In genomic region chr17:48831549-48831883, GRCh38 we compare ENCODE assay signal across 8 cellular contexts. TPM values are rescaled to one million over a fixed set of nuclear protein-coding genes. Genes with fewer than 3 reads are reported as not detected.
DNase-seq lines count a peak whose midpoint lies in the region; ATAC-seq and TF ChIP-seq lines count a peak whose summit lies in the region.

No MANE protein-coding gene starts in this region.

- intact Hi-C loops in left ventricle myocardium inferior (cut with micrococcal nuclease) = no loop called here
- intact Hi-C loops in cardiac septum (cut with DNase I) = no loop called here
- intact Hi-C loops in head of caudate nucleus (cut with DNase I) = no loop called here

- TF ChIP-seq CTCF in left ventricle myocardium inferior (IDR thresholded peaks at IDR 0.05; ENCODE audit: borderline replicate concordance) (no peak), cardiac fibroblast (IDR thresholded peaks at IDR 0.05; ENCODE audit: low read depth, low read length) (no peak)

- H3K4me3 ChIP-seq in left ventricle myocardium inferior (peak overlapping the region; percentile 93), cardiac fibroblast (replicated peaks in 1 of 2; ENCODE audit: low read depth in 2 of 2, low read length in 2 of 2) (peak overlapping the region; percentile 78 to 98), mucosa of rectum (ENCODE audit: low read length in 2 of 2) (peak overlapping the region; percentile 78 to 85)

- H3K4me1 ChIP-seq in left ventricle myocardium inferior = peaks cover 59% of the 10 kb centered on the region
- H3K4me1 ChIP-seq in mucosa of rectum (ENCODE audit: control insufficient read depth in 2 of 2, insufficient read depth in 2 of 2, low read length in 2 of 2) = peaks cover 11 to 19% of the 10 kb centered on the region in 2 donors

- DNase-seq in left ventricle myocardium inferior = no peak
- no peak for DNase-seq in cardiac septum (ENCODE audit: low spot score)
- DNase-seq in cardiac fibroblast (ENCODE audit: low read depth in 2 of 2) = no peak
- no peak for DNase-seq in NCI-H524 (lab: John Stamatoyannopoulos, UW)
- DNase-seq in head of caudate nucleus = no peak
- DNase-seq in NCI-H774 (lab: John Stamatoyannopoulos, UW) = no peak

- H3K9me3 ChIP-seq in left ventricle myocardium inferior (replicated peaks) = no peaks in the 10 kb centered on the region
- H3K9me3 ChIP-seq in mucosa of rectum (ENCODE audit: control insufficient read depth in 2 of 2, low read length in 2 of 2) = no peaks in the 10 kb centered on the region

- H3K36me3 ChIP-seq in left ventricle myocardium inferior (peaks cover 6% of the 10 kb centered on the region), mucosa of rectum (ENCODE audit: control insufficient read depth in 2 of 2, insufficient read depth in 2 of 2, low read length in 2 of 2) (peaks cover 0 to 3% of the 10 kb centered on the region in 2 donors)

- H3K27me3 ChIP-seq in left ventricle myocardium inferior (ENCODE audit: low read depth) (no peaks in the 10 kb centered on the region), mucosa of rectum (ENCODE audit: control insufficient read depth in 2 of 2, insufficient read depth in 2 of 2, low read length in 2 of 2) (no peaks in the 10 kb centered on the region)

- ATAC-seq in HG02885 (IDR thresholded peaks at IDR 0.05; ENCODE audit: poor library complexity, unreplicated experiment) = no peak

- peak overlapping the region; percentile 99 to 100 for H3K9ac ChIP-seq in mucosa of rectum (ENCODE audit: low read depth in 1 of 2, low read length in 2 of 2)

- H3K27ac ChIP-seq in left ventricle myocardium inferior (replicated peaks) = peak overlapping the region; percentile 99
- peak overlapping the region; percentile 98 to 99 for H3K27ac ChIP-seq in mucosa of rectum (ENCODE audit: low read depth in 2 of 2, low read length in 2 of 2)

RNA-seq across cellular contexts. Expression of gene CALCOCO2, which starts 0.7 kb away (rescaled TPM):
- total RNA-seq in left ventricle myocardium inferior (312 TPM), cardiac septum (163 TPM)

RNA-seq across cellular contexts. Expression of gene TTLL6, which starts 14.5 kb away (rescaled TPM):
- total RNA-seq in left ventricle myocardium inferior (not detected), cardiac septum (not detected)
